In the genomic region with DNA sequence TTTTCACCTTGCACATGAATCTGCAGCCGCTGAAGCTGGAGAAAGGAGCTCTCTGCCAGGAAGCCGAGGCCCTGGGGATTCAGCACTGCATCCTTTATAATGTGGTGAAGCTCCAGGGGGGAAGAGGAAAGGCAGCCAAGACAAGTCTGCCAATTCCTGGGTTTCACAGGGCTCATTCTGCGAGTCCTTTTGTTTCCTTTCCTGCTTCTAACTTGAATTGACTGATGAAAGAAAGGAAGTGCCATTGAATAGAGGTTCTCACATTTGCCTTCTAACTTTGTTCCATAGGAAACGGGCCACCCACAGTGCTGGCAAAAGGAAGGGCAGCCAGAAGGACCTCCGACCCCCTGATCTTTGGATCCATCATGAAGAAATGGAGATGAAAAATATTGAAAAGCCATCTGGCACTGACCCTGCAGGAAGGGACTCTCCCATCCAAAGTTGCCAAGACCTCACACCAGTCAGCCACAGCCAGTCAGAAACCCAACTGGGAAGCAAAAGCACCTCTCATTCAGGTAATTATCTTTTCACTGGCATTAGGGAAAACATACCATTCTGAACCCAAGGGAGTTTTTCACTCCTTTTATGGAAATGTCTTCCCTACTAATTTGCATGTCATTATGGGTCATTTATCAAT, we compare ENCODE assay signal across 16 cellular contexts.
DNase-seq lines count a peak whose midpoint lies in the region; ATAC-seq and TF ChIP-seq lines count a peak whose summit lies in the region.
"Had no signal": no experiment of that assay in that cellular context is flagged by ENCODE, and none has a peak within 500 bp of the region (broad histone marks: within the 10 kb centered on the region; RNA-seq: fewer than 3 reads in every experiment).

No MANE protein-coding gene starts in this region.

- no peak overlapping the region for H3K4me3 Mint-ChIP-seq in activated CD4-positive, alpha-beta memory T cell treated with anti-CD3 and anti-CD28 coated beads, Interleukin-2, amount 10 ng/mL, durations not matched to agents 7 days and 5 days
- H3K4me3 Mint-ChIP-seq in HFFc6, result no peak overlapping the region
- H3K4me3 Mint-ChIP-seq: effector memory CD8-positive, alpha-beta T cell had no signal

- H3K27ac Mint-ChIP-seq in activated CD4-positive, alpha-beta memory T cell treated with anti-CD3 and anti-CD28 coated beads, Interleukin-2, amount 10 ng/mL, durations not matched to agents 7 days and 5 days, result no peak overlapping the region
- H3K27ac Mint-ChIP-seq in HFFc6, result no peak overlapping the region
- H3K27ac Mint-ChIP-seq: effector memory CD8-positive, alpha-beta T cell had no signal

- peaks cover 5% of the 10 kb centered on the region for H3K9me3 Mint-ChIP-seq in activated CD4-positive, alpha-beta memory T cell treated with anti-CD3 and anti-CD28 coated beads, Interleukin-2, amount 10 ng/mL, durations not matched to agents 7 days and 5 days
- peaks cover 13% of the 10 kb centered on the region for H3K9me3 Mint-ChIP-seq in HFFc6

- ATAC-seq in HG03280 (IDR thresholded peaks at IDR 0.05; ENCODE audit: unreplicated experiment), result no peak
- ATAC-seq: body of pancreas; effector memory CD8-positive, alpha-beta T cell; stimulated activated naive CD8-positive, alpha-beta T cell treated with anti-CD3 and anti-CD28 coated beads, Interleukin-15, Interleukin-2, amounts not matched to agents 100 U/mL and 50 U/mL, for 24 hours had no signal

- POLR2A ChIA-PET in activated CD4-positive, alpha-beta memory T cell treated with anti-CD3 and anti-CD28 coated beads, Interleukin-2, amount 10 ng/mL, durations not matched to agents 7 days and 5 days (lab: Charles Lee), result no interaction called here

- no peaks in the 10 kb centered on the region for H3K4me1 Mint-ChIP-seq in activated CD4-positive, alpha-beta memory T cell treated with anti-CD3 and anti-CD28 coated beads, Interleukin-2, amount 10 ng/mL, durations not matched to agents 7 days and 5 days
- no peaks in the 10 kb centered on the region for H3K4me1 Mint-ChIP-seq in HFFc6 (ENCODE audit: low read depth)

- CTCF ChIA-PET in activated CD4-positive, alpha-beta memory T cell treated with anti-CD3 and anti-CD28 coated beads, Interleukin-2, amount 10 ng/mL, durations not matched to agents 7 days and 5 days (lab: Charles Lee), result no interaction called here

- no peaks in the 10 kb centered on the region for H3K27me3 Mint-ChIP-seq in activated CD4-positive, alpha-beta memory T cell treated with anti-CD3 and anti-CD28 coated beads, Interleukin-2, amount 10 ng/mL, durations not matched to agents 7 days and 5 days
- H3K27me3 Mint-ChIP-seq in HFFc6 (ENCODE audit: insufficient read depth), result no peaks in the 10 kb centered on the region
- H3K27me3 Mint-ChIP-seq: effector memory CD8-positive, alpha-beta T cell had no signal

- TF ChIP-seq CTCF in HFFc6 (IDR thresholded peaks at IDR 0.05), result no peak

- no peaks in the 10 kb centered on the region for H3K36me3 Mint-ChIP-seq in activated CD4-positive, alpha-beta memory T cell treated with anti-CD3 and anti-CD28 coated beads, Interleukin-2, amount 10 ng/mL, durations not matched to agents 7 days and 5 days (ENCODE audit: low read depth)
- no peaks in the 10 kb centered on the region for H3K36me3 Mint-ChIP-seq in HFFc6 (ENCODE audit: low read depth)

- DNase-seq in Ammon's horn (ENCODE audit: low spot score) (peak; percentile 60), NCI-H1694 (lab: John Stamatoyannopoulos, UW) (peak; percentile 87), cerebellum (ENCODE audit: low spot score) (peak; percentile 10), iPS-NIHi11 (ENCODE audit: low spot score) (peak; percentile 37), GM03348 (ENCODE audit: low spot score) (no peak), HFFc6 (no peak)
- no peak for DNase-seq in activated CD4-positive, alpha-beta memory T cell treated with anti-CD3 and anti-CD28 coated beads, Interleukin-2, amount 10 ng/mL, durations not matched to agents 7 days and 5 days
- DNase-seq: activated CD4-positive, CD25-positive, alpha-beta regulatory T cell; activated T-cell treated with anti-CD3 and anti-CD28 coated beads, Interleukin-2, amount 50 U/mL, for 48 hours; body of pancreas; DND-41; effector memory CD8-positive, alpha-beta T cell; NCI-H1105; stimulated activated CD4-positive, alpha-beta T cell treated with anti-CD3 and anti-CD28 coated beads, Interleukin-4, amount 100 ng/mL, for 4 hours; stimulated activated naive CD8-positive, alpha-beta T cell treated with anti-CD3 and anti-CD28 coated beads, Interleukin-15, Interleukin-2, amounts not matched to agents 100 U/mL and 50 U/mL, for 24 hours had no signal

Comparison
In these comparisons a context has a peak if more than half of its experiments do, and no peak if none do; other contexts are left out.
1. DNase-seq: peak in Ammon's horn (single experiment), NCI-H1694 (single experiment), cerebellum (single experiment) and iPS-NIHi11 (single experiment); none in activated CD4-positive, alpha-beta memory T cell treated with anti-CD3 and anti-CD28 coated beads, Interleukin-2, amount 10 ng/mL, durations not matched to agents 7 days and 5 days (single experiment), GM03348 (single experiment) and HFFc6 (single experiment).